ENCODE assay signal across 17 cellular contexts in the genomic region with DNA sequence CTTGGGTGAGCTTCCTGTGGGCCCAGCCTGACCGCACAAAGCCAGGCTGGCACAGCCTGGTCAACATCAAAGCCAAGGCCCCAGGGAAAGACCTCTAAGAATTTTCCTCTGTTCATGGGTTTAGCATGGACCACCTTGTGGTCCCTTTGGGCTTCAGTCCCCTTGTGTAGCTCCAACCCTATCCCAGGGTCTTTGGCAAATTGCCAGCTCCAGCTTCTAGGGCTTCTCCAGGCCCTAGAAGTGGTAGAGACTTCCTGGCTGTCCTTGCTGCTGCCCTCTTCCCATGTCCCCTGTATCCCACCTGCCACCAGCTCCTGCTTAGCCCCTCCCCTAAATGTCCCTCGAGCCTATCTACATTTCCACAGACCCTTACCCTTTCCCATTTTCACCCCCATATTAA. TPM values are rescaled to one million over a fixed set of nuclear protein-coding genes. Genes with fewer than 3 reads are reported as not detected.
"Had no signal": no experiment of that assay in that cellular context is flagged by ENCODE, and none has a peak within 500 bp of the region (broad histone marks: within the 10 kb centered on the region; RNA-seq: fewer than 3 reads in every experiment).

No MANE protein-coding gene starts in this region.

- ATAC-seq: activated CD8-positive, alpha-beta memory T cell treated with anti-CD3 and anti-CD28 coated beads, Interleukin-2, amount 10 ng/mL, durations not matched to agents 7 days and 5 days; gastroesophageal sphincter; stimulated activated memory B cell treated with anti-CD40 and anti-IgM and Interleukin-4, amounts not matched to agents 10 μg/mL and 1 μg/mL and 100 μg/mL, for 72 hours had no signal

- H3K27ac Mint-ChIP-seq: activated CD8-positive, alpha-beta memory T cell treated with anti-CD3 and anti-CD28 coated beads, Interleukin-2, amount 10 ng/mL, durations not matched to agents 7 days and 5 days; activated naive CD4-positive, alpha-beta T cell treated with anti-CD3 and anti-CD28 coated beads, Interleukin-2, amount 10 ng/mL, durations not matched to agents 7 days and 5 days; activated T-helper 2 cell treated with anti-CD3 and anti-CD28 coated beads, Interferon-gamma antibody, Interleukin-2, Interleukin-4, amounts not matched to agents 10 μg/mL and 5 μg/mL and 100 μg/mL, durations not matched to agents 14 hours and 24 hours and 36 hours; stimulated activated memory B cell treated with anti-CD40 and anti-IgM and Interleukin-4, amounts not matched to agents 10 μg/mL and 1 μg/mL and 100 μg/mL, for 72 hours had no signal

- H3K27me3 ChIP-seq: ascending aorta, gastroesophageal sphincter had no signal

- H3K36me3 ChIP-seq: ascending aorta, gastroesophageal sphincter had no signal

- DNase-seq: activated CD8-positive, alpha-beta memory T cell treated with anti-CD3 and anti-CD28 coated beads, Interleukin-2, amount 10 ng/mL, durations not matched to agents 7 days and 5 days; activated naive CD4-positive, alpha-beta T cell treated with anti-CD3 and anti-CD28 coated beads, Interleukin-2, amount 10 ng/mL, durations not matched to agents 7 days and 5 days; activated T-cell treated with anti-CD3 and anti-CD28 coated beads, Interleukin-2, amount 50 U/mL, for 1 hour; erythroblast; retina; stimulated activated CD4-positive, alpha-beta T cell treated with anti-CD3 and anti-CD28 coated beads, Interleukin-2, amount 100 ng/mL, for 48 hours had no signal

- H3K36me3 Mint-ChIP-seq: activated CD8-positive, alpha-beta memory T cell treated with anti-CD3 and anti-CD28 coated beads, Interleukin-2, amount 10 ng/mL, durations not matched to agents 7 days and 5 days; activated naive CD4-positive, alpha-beta T cell treated with anti-CD3 and anti-CD28 coated beads, Interleukin-2, amount 10 ng/mL, durations not matched to agents 7 days and 5 days; stimulated activated memory B cell treated with anti-CD40 and anti-IgM and Interleukin-4, amounts not matched to agents 10 μg/mL and 1 μg/mL and 100 μg/mL, for 72 hours had no signal

- H3K9me3 ChIP-seq: ascending aorta, gastroesophageal sphincter had no signal

- H3K9me3 Mint-ChIP-seq: activated naive CD4-positive, alpha-beta T cell treated with anti-CD3 and anti-CD28 coated beads, Interleukin-2, amount 10 ng/mL, durations not matched to agents 7 days and 5 days; activated T-helper 2 cell treated with anti-CD3 and anti-CD28 coated beads, Interferon-gamma antibody, Interleukin-2, Interleukin-4, amounts not matched to agents 10 μg/mL and 5 μg/mL and 100 μg/mL, durations not matched to agents 14 hours and 24 hours and 36 hours; stimulated activated memory B cell treated with anti-CD40 and anti-IgM and Interleukin-4, amounts not matched to agents 10 μg/mL and 1 μg/mL and 100 μg/mL, for 72 hours had no signal

- H3K4me3 Mint-ChIP-seq: activated CD8-positive, alpha-beta memory T cell treated with anti-CD3 and anti-CD28 coated beads, Interleukin-2, amount 10 ng/mL, durations not matched to agents 7 days and 5 days; activated naive CD4-positive, alpha-beta T cell treated with anti-CD3 and anti-CD28 coated beads, Interleukin-2, amount 10 ng/mL, durations not matched to agents 7 days and 5 days; stimulated activated memory B cell treated with anti-CD40 and anti-IgM and Interleukin-4, amounts not matched to agents 10 μg/mL and 1 μg/mL and 100 μg/mL, for 72 hours had no signal

- H3K27ac ChIP-seq: gastroesophageal sphincter had no signal

- H3K4me3 ChIP-seq: ascending aorta, gastroesophageal sphincter had no signal

- FAIRE-seq: islet of Langerhans had no signal

RNA-seq across cellular contexts. Expression of a gene that starts 51.2 kb away (rescaled TPM):
- total RNA-seq: activated CD8-positive, alpha-beta memory T cell treated with anti-CD3 and anti-CD28 coated beads, Interleukin-2, amount 10 ng/mL, durations not matched to agents 7 days and 5 days; activated T-helper 2 cell treated with anti-CD3 and anti-CD28 coated beads, Interferon-gamma antibody, Interleukin-2, Interleukin-4, amounts not matched to agents 10 μg/mL and 5 μg/mL and 100 μg/mL, durations not matched to agents 14 hours and 24 hours and 36 hours; bronchial epithelial cell; dermis microvascular lymphatic vessel endothelial cell; gastroesophageal sphincter; lung microvascular endothelial cell; skeletal muscle tissue; T-helper 2 cell treated with Interferon-gamma antibody and Interleukin-4, amounts not matched to agents 100 ng/mL and 5 ng/mL, for 36 hours; urinary bladder had no signal
